In the genomic region with DNA sequence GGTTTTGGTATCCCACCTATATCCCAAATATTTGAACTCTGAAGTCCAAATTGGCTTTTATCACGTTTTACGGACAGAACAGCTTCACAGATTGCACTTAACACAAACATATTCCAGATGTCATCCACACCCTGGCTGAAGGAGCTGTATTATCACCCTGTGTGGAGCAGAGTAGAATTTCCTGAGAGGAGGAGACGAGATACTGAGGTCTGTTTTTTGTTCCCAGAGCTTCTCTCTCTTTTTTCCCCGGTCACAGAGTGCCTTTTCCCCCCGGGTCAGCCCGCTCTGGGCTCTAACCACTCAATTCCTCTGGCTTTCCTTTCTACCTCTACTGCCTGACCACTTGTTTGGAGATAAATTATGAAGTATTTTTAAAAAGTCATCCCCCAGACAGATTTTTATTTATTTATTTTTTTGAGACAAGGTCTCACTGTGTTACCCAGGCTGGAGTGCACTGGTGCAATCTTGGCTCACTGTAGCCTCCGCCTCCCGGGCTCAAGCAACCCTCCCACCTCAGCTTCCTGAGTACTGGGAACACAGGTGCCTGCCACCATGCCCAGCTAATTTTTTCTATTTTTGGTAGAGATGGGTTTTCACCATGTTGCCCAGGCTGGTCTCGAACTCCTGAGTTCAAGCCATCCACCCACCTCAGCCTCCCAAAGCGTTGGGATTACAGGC, we compare ENCODE assay signal across 1 cellular context.
TF ChIP-seq lines count a peak whose summit lies in the region.

No MANE protein-coding gene starts in this region.

TF ChIP-seq in GM23338, 12 proteins besides CTCF, POLR2A, EP300 and RAD21 (continued from another document):
- TF ChIP-seq, protein P1, sequence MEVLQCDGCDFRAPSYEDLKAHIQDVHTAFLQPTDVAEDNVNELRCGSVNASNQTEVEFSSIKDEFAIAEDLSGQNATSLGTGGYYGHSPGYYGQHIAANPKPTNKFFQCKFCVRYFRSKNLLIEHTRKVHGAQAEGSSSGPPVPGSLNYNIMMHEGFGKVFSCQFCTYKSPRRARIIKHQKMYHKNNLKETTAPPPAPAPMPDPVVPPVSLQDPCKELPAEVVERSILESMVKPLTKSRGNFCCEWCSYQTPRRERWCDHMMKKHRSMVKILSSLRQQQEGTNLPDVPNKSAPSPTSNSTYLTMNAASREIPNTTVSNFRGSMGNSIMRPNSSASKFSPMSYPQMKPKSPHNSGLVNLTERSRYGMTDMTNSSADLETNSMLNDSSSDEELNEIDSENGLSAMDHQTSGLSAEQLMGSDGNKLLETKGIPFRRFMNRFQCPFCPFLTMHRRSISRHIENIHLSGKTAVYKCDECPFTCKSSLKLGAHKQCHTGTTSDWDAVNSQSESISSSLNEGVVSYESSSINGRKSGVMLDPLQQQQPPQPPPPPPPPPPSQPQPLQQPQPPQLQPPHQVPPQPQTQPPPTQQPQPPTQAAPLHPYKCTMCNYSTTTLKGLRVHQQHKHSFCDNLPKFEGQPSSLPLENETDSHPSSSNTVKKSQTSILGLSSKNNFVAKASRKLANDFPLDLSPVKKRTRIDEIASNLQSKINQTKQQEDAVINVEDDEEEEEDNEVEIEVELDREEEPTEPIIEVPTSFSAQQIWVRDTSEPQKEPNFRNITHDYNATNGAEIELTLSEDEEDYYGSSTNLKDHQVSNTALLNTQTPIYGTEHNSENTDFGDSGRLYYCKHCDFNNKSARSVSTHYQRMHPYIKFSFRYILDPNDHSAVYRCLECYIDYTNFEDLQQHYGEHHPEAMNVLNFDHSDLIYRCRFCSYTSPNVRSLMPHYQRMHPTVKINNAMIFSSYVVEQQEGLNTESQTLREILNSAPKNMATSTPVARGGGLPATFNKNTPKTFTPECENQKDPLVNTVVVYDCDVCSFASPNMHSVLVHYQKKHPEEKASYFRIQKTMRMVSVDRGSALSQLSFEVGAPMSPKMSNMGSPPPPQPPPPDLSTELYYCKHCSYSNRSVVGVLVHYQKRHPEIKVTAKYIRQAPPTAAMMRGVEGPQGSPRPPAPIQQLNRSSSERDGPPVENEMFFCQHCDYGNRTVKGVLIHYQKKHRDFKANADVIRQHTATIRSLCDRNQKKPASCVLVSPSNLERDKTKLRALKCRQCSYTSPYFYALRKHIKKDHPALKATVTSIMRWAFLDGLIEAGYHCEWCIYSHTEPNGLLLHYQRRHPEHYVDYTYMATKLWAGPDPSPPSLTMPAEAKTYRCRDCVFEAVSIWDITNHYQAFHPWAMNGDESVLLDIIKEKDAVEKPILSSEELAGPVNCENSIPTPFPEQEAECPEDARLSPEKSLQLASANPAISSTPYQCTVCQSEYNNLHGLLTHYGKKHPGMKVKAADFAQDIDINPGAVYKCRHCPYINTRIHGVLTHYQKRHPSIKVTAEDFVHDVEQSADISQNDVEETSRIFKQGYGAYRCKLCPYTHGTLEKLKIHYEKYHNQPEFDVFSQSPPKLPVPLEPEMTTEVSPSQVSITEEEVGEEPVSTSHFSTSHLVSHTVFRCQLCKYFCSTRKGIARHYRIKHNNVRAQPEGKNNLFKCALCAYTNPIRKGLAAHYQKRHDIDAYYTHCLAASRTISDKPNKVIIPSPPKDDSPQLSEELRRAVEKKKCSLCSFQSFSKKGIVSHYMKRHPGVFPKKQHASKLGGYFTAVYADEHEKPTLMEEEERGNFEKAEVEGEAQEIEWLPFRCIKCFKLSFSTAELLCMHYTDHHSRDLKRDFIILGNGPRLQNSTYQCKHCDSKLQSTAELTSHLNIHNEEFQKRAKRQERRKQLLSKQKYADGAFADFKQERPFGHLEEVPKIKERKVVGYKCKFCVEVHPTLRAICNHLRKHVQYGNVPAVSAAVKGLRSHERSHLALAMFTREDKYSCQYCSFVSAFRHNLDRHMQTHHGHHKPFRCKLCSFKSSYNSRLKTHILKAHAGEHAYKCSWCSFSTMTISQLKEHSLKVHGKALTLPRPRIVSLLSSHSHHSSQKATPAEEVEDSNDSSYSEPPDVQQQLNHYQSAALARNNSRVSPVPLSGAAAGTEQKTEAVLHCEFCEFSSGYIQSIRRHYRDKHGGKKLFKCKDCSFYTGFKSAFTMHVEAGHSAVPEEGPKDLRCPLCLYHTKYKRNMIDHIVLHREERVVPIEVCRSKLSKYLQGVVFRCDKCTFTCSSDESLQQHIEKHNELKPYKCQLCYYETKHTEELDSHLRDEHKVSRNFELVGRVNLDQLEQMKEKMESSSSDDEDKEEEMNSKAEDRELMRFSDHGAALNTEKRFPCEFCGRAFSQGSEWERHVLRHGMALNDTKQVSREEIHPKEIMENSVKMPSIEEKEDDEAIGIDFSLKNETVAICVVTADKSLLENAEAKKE (CRISPR knock-in tag; IDR thresholded peaks at IDR 0.05), result no peak
- TF ChIP-seq, protein P2, sequence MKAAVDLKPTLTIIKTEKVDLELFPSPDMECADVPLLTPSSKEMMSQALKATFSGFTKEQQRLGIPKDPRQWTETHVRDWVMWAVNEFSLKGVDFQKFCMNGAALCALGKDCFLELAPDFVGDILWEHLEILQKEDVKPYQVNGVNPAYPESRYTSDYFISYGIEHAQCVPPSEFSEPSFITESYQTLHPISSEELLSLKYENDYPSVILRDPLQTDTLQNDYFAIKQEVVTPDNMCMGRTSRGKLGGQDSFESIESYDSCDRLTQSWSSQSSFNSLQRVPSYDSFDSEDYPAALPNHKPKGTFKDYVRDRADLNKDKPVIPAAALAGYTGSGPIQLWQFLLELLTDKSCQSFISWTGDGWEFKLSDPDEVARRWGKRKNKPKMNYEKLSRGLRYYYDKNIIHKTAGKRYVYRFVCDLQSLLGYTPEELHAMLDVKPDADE (IDR thresholded peaks at IDR 0.05), result no peak
- TF ChIP-seq ZNF114 (CRISPR knock-in tag; IDR thresholded peaks at IDR 0.05), result no peak
- TF ChIP-seq NANOG (IDR thresholded peaks at IDR 0.05; ENCODE audit: borderline replicate concordance), result no peak
- no peak for TF ChIP-seq CREB1 (CRISPR knock-in tag; IDR thresholded peaks at IDR 0.05; ENCODE audit: low read depth)
- TF ChIP-seq EZH2phosphoT487 (IDR thresholded peaks at IDR 0.05; ENCODE audit: unreplicated experiment), result no peak
